In the genomic region with DNA sequence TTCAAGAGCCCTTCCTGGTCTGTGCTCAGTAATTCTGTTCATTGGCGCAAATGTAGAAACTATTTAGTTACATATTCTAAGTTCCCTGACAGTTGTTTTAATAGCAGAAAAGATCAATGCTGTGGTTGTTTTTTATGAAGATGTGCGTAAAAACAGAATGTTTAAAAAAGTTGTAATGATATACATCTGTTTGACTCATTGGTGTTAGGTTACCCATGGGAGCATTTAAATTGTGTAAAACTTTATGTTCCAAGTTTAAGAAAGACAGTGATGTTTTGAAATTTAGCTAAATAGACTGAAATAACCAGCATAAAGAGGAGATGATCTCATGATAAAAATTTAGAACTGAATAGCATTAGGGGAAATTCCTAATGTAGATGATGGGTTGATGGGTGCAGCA, we compare ENCODE assay signal across 16 cellular contexts. TPM values are rescaled to one million over a fixed set of nuclear protein-coding genes. Genes with fewer than 3 reads are reported as not detected.
DNase-seq lines count a peak whose midpoint lies in the region; ATAC-seq and TF ChIP-seq lines count a peak whose summit lies in the region.
"Had no signal": no experiment of that assay in that cellular context is flagged by ENCODE, and none has a peak within 500 bp of the region (broad histone marks: within the 10 kb centered on the region; RNA-seq: fewer than 3 reads in every experiment).

No MANE protein-coding gene starts in this region.

- no peak for ATAC-seq in natural killer cell
- ATAC-seq in natural killer cell treated with Interleukin-12 subunit alpha and Interleukin-12 subunit beta and Interleukin-15 and Interleukin-18, amount 100 ng/mL, for 72 hours = no peak
- no peak for ATAC-seq in GM19467 (IDR thresholded peaks at IDR 0.05; ENCODE audit: unreplicated experiment)
- ATAC-seq in gastrocnemius medialis = no peak
- ATAC-seq in HG03025 (IDR thresholded peaks at IDR 0.05; ENCODE audit: low FRiP score, unreplicated experiment) = no peak
- ATAC-seq: SK-N-SH treated with all-trans-retinoic acid at 6 μM for 48 hours had no signal

- intact Hi-C loops in natural killer cell (cut with micrococcal nuclease) (no loop called here), gastrocnemius medialis (cut with DNase I; ENCODE audit: low total_unique reads) (no loop called here), ovary (cut with DNase I) (loop anchor here in 1 of 4 donors (10.0 kb wide), 1 partner anchor 83 kb away; no protein-coding TSS in a partner anchor)

- H3K4me1 ChIP-seq in gastrocnemius medialis = peaks cover 11 to 12% of the 10 kb centered on the region in 2 donors
- H3K4me1 ChIP-seq in ovary (ENCODE audit: insufficient read depth) = peaks cover 8% of the 10 kb centered on the region

- H3K36me3 ChIP-seq in gastrocnemius medialis (no peaks in the 10 kb centered on the region), ovary (no peaks in the 10 kb centered on the region)

- DNase-seq in natural killer cell = no peak
- DNase-seq in natural killer cell treated with Interleukin-12 subunit alpha and Interleukin-12 subunit beta and Interleukin-15 and Interleukin-18, amount 100 ng/mL, for 72 hours (ENCODE audit: low spot score) = no peak
- DNase-seq in fibroblast of mammary gland (ENCODE audit: low read depth) = peak; percentile 72
- no peak for DNase-seq in progenitor cell of endocrine pancreas (ENCODE audit: low spot score, unreplicated experiment)
- no peak for DNase-seq in gastrocnemius medialis
- DNase-seq in ovary = no peak
- DNase-seq: Caco-2, GDM1, NCI-H1105 treated with DMSO at 0.1 percent for 48 hours, NCI-H1694, NCI-H524, SHP77 had no signal

- no peaks in the 10 kb centered on the region for H3K27me3 Mint-ChIP-seq in natural killer cell (ENCODE audit: low read depth in 2 of 2)
- peaks cover 3 to 14% of the 10 kb centered on the region in 2 donors for H3K27me3 Mint-ChIP-seq in natural killer cell treated with Interleukin-12 subunit alpha and Interleukin-12 subunit beta and Interleukin-15 and Interleukin-18, amount 100 ng/mL, for 72 hours
- peaks cover 4% of the 10 kb centered on the region for H3K27me3 Mint-ChIP-seq in progenitor cell of endocrine pancreas

- H3K27ac ChIP-seq in gastrocnemius medialis (no peak overlapping the region), ovary (no peak overlapping the region)
- H3K27ac ChIP-seq: 22Rv1 had no signal

- H3K9me3 ChIP-seq in gastrocnemius medialis (no peaks in the 10 kb centered on the region), ovary (no peaks in the 10 kb centered on the region)
- H3K9me3 ChIP-seq: Caco-2 had no signal

- in situ Hi-C loops in gastrocnemius medialis (cut with MboI; ENCODE audit: low sequenced_read_pairs in 4 of 4) = no loop called here

- H3K36me3 Mint-ChIP-seq in natural killer cell = no peaks in the 10 kb centered on the region
- no peaks in the 10 kb centered on the region for H3K36me3 Mint-ChIP-seq in natural killer cell treated with Interleukin-12 subunit alpha and Interleukin-12 subunit beta and Interleukin-15 and Interleukin-18, amount 100 ng/mL, for 72 hours
- H3K36me3 Mint-ChIP-seq in progenitor cell of endocrine pancreas (ENCODE audit: insufficient read depth) = no peaks in the 10 kb centered on the region

- H3K27me3 ChIP-seq in gastrocnemius medialis = no peaks in the 10 kb centered on the region
- no peaks in the 10 kb centered on the region for H3K27me3 ChIP-seq in ovary

- TF ChIP-seq POLR2A in gastrocnemius medialis (IDR thresholded peaks at IDR 0.05) (no peak), ovary (IDR thresholded peaks at IDR 0.05) (no peak)

- WGBS in ovary, 3 donors = 93 to 98% (median 95%) methylated on average over 2 of the region's 2 CpGs

- H3K9me3 Mint-ChIP-seq in natural killer cell (no peaks in the 10 kb centered on the region), progenitor cell of endocrine pancreas (ENCODE audit: low read depth) (no peaks in the 10 kb centered on the region)
- H3K9me3 Mint-ChIP-seq in natural killer cell treated with Interleukin-12 subunit alpha and Interleukin-12 subunit beta and Interleukin-15 and Interleukin-18, amount 100 ng/mL, for 72 hours = no peaks in the 10 kb centered on the region

- TF ChIP-seq EP300 in ovary (IDR thresholded peaks at IDR 0.05) = no peak

- no peak overlapping the region for H3K27ac Mint-ChIP-seq in natural killer cell
- peak overlapping the region in 1 of 2 donors; percentile 31 for H3K27ac Mint-ChIP-seq in natural killer cell treated with Interleukin-12 subunit alpha and Interleukin-12 subunit beta and Interleukin-15 and Interleukin-18, amount 100 ng/mL, for 72 hours
- no peak overlapping the region for H3K27ac Mint-ChIP-seq in progenitor cell of endocrine pancreas

- H3K4me3 ChIP-seq in fibroblast of mammary gland (ENCODE audit: control insufficient read depth, low read depth, low read length) = no peak overlapping the region
- no peak overlapping the region for H3K4me3 ChIP-seq in gastrocnemius medialis
- no peak overlapping the region for H3K4me3 ChIP-seq in ovary

- H3K4me1 Mint-ChIP-seq in natural killer cell (peaks cover 53 to 55% of the 10 kb centered on the region in 2 donors), progenitor cell of endocrine pancreas (ENCODE audit: low read depth) (peaks cover 54% of the 10 kb centered on the region)
- H3K4me1 Mint-ChIP-seq in natural killer cell treated with Interleukin-12 subunit alpha and Interleukin-12 subunit beta and Interleukin-15 and Interleukin-18, amount 100 ng/mL, for 72 hours (ENCODE audit: low read depth in 2 of 2) = peaks cover 21 to 32% of the 10 kb centered on the region in 2 donors

- TF ChIP-seq CTCF in natural killer cell (IDR thresholded peaks at IDR 0.05) (no peak), fibroblast of mammary gland (conservative IDR thresholded peaks at IDR 0.05; ENCODE audit: control insufficient read depth, insufficient read depth, low read depth, low read length) (no peak), progenitor cell of endocrine pancreas (IDR thresholded peaks at IDR 0.05; ENCODE audit: unreplicated experiment) (no peak), gastrocnemius medialis (IDR thresholded peaks at IDR 0.05 in 4 of 5, conservative IDR thresholded peaks at IDR 0.05 in 1 of 5) (no peak), ovary (IDR thresholded peaks at IDR 0.05) (no peak)

- H3K4me3 Mint-ChIP-seq in natural killer cell = peak overlapping the region; percentile 13
- H3K4me3 Mint-ChIP-seq in natural killer cell treated with Interleukin-12 subunit alpha and Interleukin-12 subunit beta and Interleukin-15 and Interleukin-18, amount 100 ng/mL, for 72 hours = no peak overlapping the region
- H3K4me3 Mint-ChIP-seq in progenitor cell of endocrine pancreas (ENCODE audit: low read depth) = peak overlapping the region; percentile 29

RNA-seq across cellular contexts. Expression of a gene that starts 3.6 kb away (rescaled TPM):
- total RNA-seq in natural killer cell (10 to 100 TPM; 16.4 to 25.0 (median 24.9) TPM), progenitor cell of endocrine pancreas (28.5 and 32.2 TPM in 2 replicates), gastrocnemius medialis (1 to 10 TPM; 2.5 to 5.8 (median 4.2) TPM), ovary (10 to 100 TPM; 19.8 to 36.8 (median 28.7) TPM)
- total RNA-seq in natural killer cell treated with Interleukin-12 subunit alpha and Interleukin-12 subunit beta and Interleukin-15 and Interleukin-18, amount 100 ng/mL, for 72 hours = 1 to 10 TPM; 1.1 to 2.4 TPM
- polyA plus RNA-seq in ovary = 10 to 100 TPM; 13.0 to 15.4 TPM
